In genomic region chr1:83023212-83023611, GRCh38 we compare ENCODE assay signal across 37 cellular contexts.
"Had no signal": no experiment of that assay in that cellular context is flagged by ENCODE, and none has a peak within 500 bp of the region (broad histone marks: within the 10 kb centered on the region; RNA-seq: fewer than 3 reads in every experiment).

No MANE protein-coding gene starts in this region.

- H3K9me3 Mint-ChIP-seq: activated naive CD8-positive, alpha-beta T cell treated with anti-CD3 and anti-CD28 coated beads for 36 hours; activated T-helper 1 cell treated with anti-CD3 and anti-CD28 coated beads, Interleukin-12 subunit alpha, Interleukin-12 subunit beta, Interleukin-2, Interleukin-4 antibody, amounts not matched to agents 30 ng/mL and 10 ng/mL and 1 ng/mL, durations not matched to agents 14 hours and 24 hours and 36 hours; activated T-helper 2 cell treated with anti-CD3 and anti-CD28 coated beads, Interferon-gamma antibody, Interleukin-2, Interleukin-4, amounts not matched to agents 10 μg/mL and 5 μg/mL and 100 μg/mL, durations not matched to agents 14 hours and 24 hours and 36 hours had no signal

- H3K27ac ChIP-seq: adrenal gland, ascending aorta, body of pancreas, brain microvascular endothelial cell, breast epithelium, cardiac muscle cell had no signal

- H3K27me3 Mint-ChIP-seq: activated naive CD4-positive, alpha-beta T cell treated with anti-CD3 and anti-CD28 coated beads, Interleukin-2, amount 10 ng/mL, durations not matched to agents 7 days and 5 days; activated naive CD4-positive, alpha-beta T cell treated with anti-CD3 and anti-CD28 coated beads, Interleukin-2, amount 50 U/mL, for 24 hours; activated naive CD8-positive, alpha-beta T cell treated with anti-CD3 and anti-CD28 coated beads for 36 hours; activated naive CD8-positive, alpha-beta T cell treated with anti-CD3 and anti-CD28 coated beads, Interleukin-2, amount 10 ng/mL, durations not matched to agents 7 days and 5 days; activated naive CD8-positive, alpha-beta T cell treated with anti-CD3 and anti-CD28 coated beads, Interleukin-2, amount 50 U/mL, for 24 hours; activated T-cell treated with anti-CD3 and anti-CD28 coated beads, Interleukin-2, amount 50 U/mL, for 24 hours; brain; central memory CD8-positive, alpha-beta T cell had no signal

- H3K36me3 ChIP-seq: adrenal gland, ascending aorta, brain microvascular endothelial cell, breast epithelium, cardiac muscle cell had no signal

- H3K4me3 ChIP-seq: adrenal gland, ascending aorta, body of pancreas, breast epithelium, cardiac muscle cell had no signal

- H3K4me3 Mint-ChIP-seq: activated naive CD4-positive, alpha-beta T cell treated with anti-CD3 and anti-CD28 coated beads for 36 hours; activated naive CD4-positive, alpha-beta T cell treated with anti-CD3 and anti-CD28 coated beads, Interleukin-2, amount 10 ng/mL, durations not matched to agents 7 days and 5 days; activated naive CD4-positive, alpha-beta T cell treated with anti-CD3 and anti-CD28 coated beads, Interleukin-2, amount 50 U/mL, for 24 hours; activated naive CD8-positive, alpha-beta T cell; activated naive CD8-positive, alpha-beta T cell treated with anti-CD3 and anti-CD28 coated beads for 36 hours; activated naive CD8-positive, alpha-beta T cell treated with anti-CD3 and anti-CD28 coated beads, Interleukin-2, amount 10 ng/mL, durations not matched to agents 7 days and 5 days; activated naive CD8-positive, alpha-beta T cell treated with anti-CD3 and anti-CD28 coated beads, Interleukin-2, amount 50 U/mL, for 24 hours; activated T-cell treated with anti-CD3 and anti-CD28 coated beads, Interleukin-2, amount 50 U/mL, for 24 hours; activated T-cell treated with anti-CD3 and anti-CD28 coated beads, Interleukin-2, amount 50 U/mL, for 4 hours; activated T-cell treated with anti-CD3 and anti-CD28 coated beads, Interleukin-2, amount 50 U/mL, for 72 hours; activated T-helper 1 cell treated with anti-CD3 and anti-CD28 coated beads, Interleukin-12 subunit alpha, Interleukin-12 subunit beta, Interleukin-2, Interleukin-4 antibody, amounts not matched to agents 30 ng/mL and 10 ng/mL and 1 ng/mL, durations not matched to agents 14 hours and 24 hours and 36 hours; brain; central memory CD8-positive, alpha-beta T cell had no signal

- H3K36me3 Mint-ChIP-seq: activated naive CD4-positive, alpha-beta T cell treated with anti-CD3 and anti-CD28 coated beads, Interleukin-2, amount 10 ng/mL, durations not matched to agents 7 days and 5 days; activated naive CD4-positive, alpha-beta T cell treated with anti-CD3 and anti-CD28 coated beads, Interleukin-2, amount 50 U/mL, for 24 hours; activated naive CD8-positive, alpha-beta T cell; activated naive CD8-positive, alpha-beta T cell treated with anti-CD3 and anti-CD28 coated beads for 36 hours; activated naive CD8-positive, alpha-beta T cell treated with anti-CD3 and anti-CD28 coated beads, Interleukin-2, amount 10 ng/mL, durations not matched to agents 7 days and 5 days; brain had no signal

- H3K27ac Mint-ChIP-seq: activated naive CD4-positive, alpha-beta T cell treated with anti-CD3 and anti-CD28 coated beads for 36 hours; activated naive CD4-positive, alpha-beta T cell treated with anti-CD3 and anti-CD28 coated beads, Interleukin-2, amount 10 ng/mL, durations not matched to agents 7 days and 5 days; activated naive CD4-positive, alpha-beta T cell treated with anti-CD3 and anti-CD28 coated beads, Interleukin-2, amount 50 U/mL, for 24 hours; activated naive CD4-positive, alpha-beta T cell treated with anti-CD3 and anti-CD28 coated beads, Interleukin-2, amount 50 U/mL, for 72 hours; activated naive CD8-positive, alpha-beta T cell; activated naive CD8-positive, alpha-beta T cell treated with anti-CD3 and anti-CD28 coated beads for 36 hours; activated naive CD8-positive, alpha-beta T cell treated with anti-CD3 and anti-CD28 coated beads, Interleukin-2, amount 10 ng/mL, durations not matched to agents 7 days and 5 days; activated naive CD8-positive, alpha-beta T cell treated with anti-CD3 and anti-CD28 coated beads, Interleukin-2, amount 50 U/mL, for 24 hours; activated T-cell treated with anti-CD3 and anti-CD28 coated beads, Interleukin-2, amount 50 U/mL, for 24 hours; activated T-cell treated with anti-CD3 and anti-CD28 coated beads, Interleukin-2, amount 50 U/mL, for 72 hours; activated T-helper 1 cell treated with anti-CD3 and anti-CD28 coated beads, Interleukin-12 subunit alpha, Interleukin-12 subunit beta, Interleukin-2, Interleukin-4 antibody, amounts not matched to agents 30 ng/mL and 10 ng/mL and 1 ng/mL, durations not matched to agents 14 hours and 24 hours and 36 hours; activated T-helper 2 cell treated with anti-CD3 and anti-CD28 coated beads, Interferon-gamma antibody, Interleukin-2, Interleukin-4, amounts not matched to agents 10 μg/mL and 5 μg/mL and 100 μg/mL, durations not matched to agents 14 hours and 24 hours and 36 hours; brain had no signal

- H3K4me1 Mint-ChIP-seq: activated naive CD4-positive, alpha-beta T cell treated with anti-CD3 and anti-CD28 coated beads, Interleukin-2, amount 10 ng/mL, durations not matched to agents 7 days and 5 days; activated naive CD4-positive, alpha-beta T cell treated with anti-CD3 and anti-CD28 coated beads, Interleukin-2, amount 50 U/mL, for 24 hours; brain; central memory CD8-positive, alpha-beta T cell had no signal

- H3K27me3 ChIP-seq: adrenal gland, ascending aorta, body of pancreas, brain microvascular endothelial cell, breast epithelium, cardiac muscle cell had no signal

- DNase-seq: activated effector memory CD4-positive, alpha-beta T cell treated with anti-CD3 and anti-CD28 coated beads, Interleukin-2, amount 50 U/mL, for 16 hours; activated effector memory CD4-positive, alpha-beta T cell treated with Interleukin-2 at 50 U/mL for 16 hours; activated gamma-delta T cell; activated gamma-delta T cell treated with Interleukin-2 at 50 U/mL for 16 hours; activated naive CD4-positive, alpha-beta T cell; activated naive CD4-positive, alpha-beta T cell treated with anti-CD3 and anti-CD28 coated beads for 36 hours; activated naive CD4-positive, alpha-beta T cell treated with anti-CD3 and anti-CD28 coated beads, Interleukin-2, amount 10 ng/mL, durations not matched to agents 7 days and 5 days; activated naive CD4-positive, alpha-beta T cell treated with anti-CD3 and anti-CD28 coated beads, Interleukin-2, amount 50 U/mL, for 16 hours; activated naive CD4-positive, alpha-beta T cell treated with Interleukin-2 at 50 U/mL for 16 hours; activated naive CD8-positive, alpha-beta T cell treated with anti-CD3 and anti-CD28 coated beads for 36 hours; activated naive CD8-positive, alpha-beta T cell treated with anti-CD3 and anti-CD28 coated beads, Interleukin-2, amount 10 ng/mL, durations not matched to agents 7 days and 5 days; activated naive CD8-positive, alpha-beta T cell treated with anti-CD3 and anti-CD28 coated beads, Interleukin-2, amount 50 U/mL, for 24 hours; activated T-cell treated with anti-CD3 and anti-CD28 coated beads, Interleukin-2, amount 50 U/mL, for 1 hour; activated T-cell treated with anti-CD3 and anti-CD28 coated beads, Interleukin-2, amount 50 U/mL, for 24 hours; activated T-cell treated with anti-CD3 and anti-CD28 coated beads, Interleukin-2, amount 50 U/mL, for 4 hours; activated T-cell treated with anti-CD3 and anti-CD28 coated beads, Interleukin-2, amount 50 U/mL, for 48 hours; activated T-cell treated with anti-CD3 and anti-CD28 coated beads, Interleukin-2, amount 50 U/mL, for 72 hours; adrenal gland; amniotic stem cell; amygdala; anterior cingulate cortex; aorta; body of pancreas; brain microvascular endothelial cell; caudate nucleus; central memory CD4-positive, alpha-beta T cell; cerebellar nuclear complex had no signal

- H3K4me1 ChIP-seq: adrenal gland, ascending aorta, body of pancreas, breast epithelium had no signal

- H3K9me3 ChIP-seq: adrenal gland, body of pancreas had no signal

- ATAC-seq: activated naive CD4-positive, alpha-beta T cell treated with anti-CD3 and anti-CD28 coated beads, Interleukin-2, amount 50 U/mL, for 72 hours; activated naive CD8-positive, alpha-beta T cell treated with anti-CD3 and anti-CD28 coated beads, Interleukin-2, amount 50 U/mL, for 24 hours; activated T-cell treated with anti-CD3 and anti-CD28 coated beads, Interleukin-2, amount 50 U/mL, for 4 hours; activated T-cell treated with anti-CD3 and anti-CD28 coated beads, Interleukin-2, amount 50 U/mL, for 72 hours; body of pancreas had no signal
